ENCODE assay signal across 21 cellular contexts in the genomic region with DNA sequence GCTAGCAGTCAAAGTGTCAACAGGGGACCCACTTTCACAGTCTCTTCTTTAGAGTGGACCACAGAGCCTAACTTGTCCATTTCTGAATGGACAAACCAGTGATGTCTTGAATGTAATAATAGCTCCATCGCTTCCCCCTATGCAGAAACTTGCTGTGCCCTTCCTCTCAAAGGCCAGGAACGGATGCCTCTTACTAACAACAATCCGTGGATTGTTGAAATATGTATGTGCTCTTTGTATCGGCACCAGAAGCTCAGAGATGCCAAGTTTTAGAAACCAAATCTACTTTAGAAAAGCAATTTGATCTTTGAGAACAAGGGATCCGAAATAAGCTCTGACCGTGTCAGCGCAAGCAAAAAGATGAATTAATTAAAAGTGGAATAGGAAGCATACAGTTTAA.
"Had no signal": no experiment of that assay in that cellular context is flagged by ENCODE, and none has a peak within 500 bp of the region (broad histone marks: within the 10 kb centered on the region; RNA-seq: fewer than 3 reads in every experiment).

No MANE protein-coding gene starts in this region.

- H3K4me1 Mint-ChIP-seq: stimulated activated naive B cell treated with anti-CD40 and anti-IgM and Interleukin-4, amounts not matched to agents 10 μg/mL and 1 μg/mL and 100 μg/mL, for 72 hours had no signal

- H3K36me3 Mint-ChIP-seq: mesothelial cell of epicardium; naive thymus-derived CD4-positive, alpha-beta T cell; natural killer cell treated with Interleukin-12 subunit alpha and Interleukin-12 subunit beta and Interleukin-15 and Interleukin-18, amount 100 ng/mL, for 72 hours; stimulated activated naive B cell treated with anti-CD40 and anti-IgM and Interleukin-4, amounts not matched to agents 10 μg/mL and 1 μg/mL and 100 μg/mL, for 72 hours had no signal

- H3K27me3 Mint-ChIP-seq: stimulated activated naive B cell treated with anti-CD40 and anti-IgM and Interleukin-4, amounts not matched to agents 10 μg/mL and 1 μg/mL and 100 μg/mL, for 72 hours had no signal

- H3K4me3 Mint-ChIP-seq: mesothelial cell of epicardium; naive thymus-derived CD4-positive, alpha-beta T cell; natural killer cell treated with Interleukin-12 subunit alpha and Interleukin-12 subunit beta and Interleukin-15 and Interleukin-18, amount 100 ng/mL, for 72 hours; stimulated activated naive B cell treated with anti-CD40 and anti-IgM and Interleukin-4, amounts not matched to agents 10 μg/mL and 1 μg/mL and 100 μg/mL, for 72 hours had no signal

- H3K27ac Mint-ChIP-seq: mesothelial cell of epicardium; naive thymus-derived CD4-positive, alpha-beta T cell; natural killer cell treated with Interleukin-12 subunit alpha and Interleukin-12 subunit beta and Interleukin-15 and Interleukin-18, amount 100 ng/mL, for 72 hours; progenitor cell of endocrine pancreas; stimulated activated naive B cell treated with anti-CD40 and anti-IgM and Interleukin-4, amounts not matched to agents 10 μg/mL and 1 μg/mL and 100 μg/mL, for 72 hours had no signal

- H3K9me3 Mint-ChIP-seq: mesothelial cell of epicardium; naive thymus-derived CD4-positive, alpha-beta T cell; stimulated activated naive B cell treated with anti-CD40 and anti-IgM and Interleukin-4, amounts not matched to agents 10 μg/mL and 1 μg/mL and 100 μg/mL, for 72 hours had no signal

- DNase-seq: heart right ventricle; islet precursor cell; left cardiac atrium; left lung; lower lobe of right lung; mammary epithelial cell; mesendoderm; mucosa of descending colon; naive thymus-derived CD4-positive, alpha-beta T cell; right lobe of liver; stimulated activated CD4-positive, alpha-beta T cell treated with anti-CD3 and anti-CD28 coated beads, Interleukin-1b, Interleukin-23, amount 100 ng/mL, for 48 hours; stimulated activated CD4-positive, alpha-beta T cell treated with anti-CD3 and anti-CD28 coated beads, Interleukin-2, amount 100 ng/mL, for 48 hours; stimulated activated naive B cell treated with anti-CD40 and anti-IgM and Interleukin-4, amounts not matched to agents 10 μg/mL and 1 μg/mL and 100 μg/mL, for 72 hours; stimulated activated naive CD8-positive, alpha-beta T cell treated with anti-CD3 and anti-CD28 coated beads, Interleukin-15, Interleukin-2, amounts not matched to agents 100 U/mL and 50 U/mL, for 24 hours; stomach; tibial artery; trophoblast cell; upper lobe of right lung had no signal
